Comparison of ENCODE assay signal across 1 cellular context in the genomic region with DNA sequence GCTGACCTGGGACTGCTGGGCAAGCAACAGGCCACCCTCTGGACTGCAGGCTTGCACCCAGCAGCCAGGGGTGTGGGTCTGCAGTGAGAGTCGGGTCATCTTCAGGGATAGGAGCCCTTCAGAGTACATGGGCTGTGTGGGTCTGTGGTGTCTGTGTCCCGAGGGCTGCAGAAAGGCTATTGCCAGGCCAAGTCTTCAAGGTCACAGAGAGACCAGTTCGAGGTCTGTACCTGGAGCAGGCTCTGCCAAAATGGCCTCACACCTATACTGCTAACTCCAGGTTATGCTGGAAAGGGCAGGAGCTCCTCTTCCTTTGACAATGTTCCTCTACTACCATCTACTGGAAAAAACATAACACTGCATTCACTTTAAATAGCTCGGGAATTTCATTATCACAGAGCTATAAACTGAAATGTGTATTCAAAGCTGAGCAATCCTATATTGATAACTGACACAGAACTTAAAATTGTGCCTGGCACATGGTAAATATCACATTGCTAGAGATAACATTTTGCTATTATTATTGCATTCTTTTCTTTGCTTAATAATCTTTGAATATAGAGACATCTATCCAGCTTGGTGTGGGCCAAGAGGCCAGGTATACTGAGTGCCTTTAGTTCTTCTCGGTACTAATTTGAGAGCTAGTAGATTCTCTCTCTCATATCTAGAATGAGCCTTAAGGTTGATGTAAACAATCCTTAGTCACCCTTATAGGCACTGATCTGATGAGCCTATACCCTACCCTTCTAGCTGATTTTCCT.
TF ChIP-seq lines count a peak whose summit lies in the region.

No MANE protein-coding gene starts in this region.

TF ChIP-seq in GM23338, 12 proteins besides CTCF, POLR2A, EP300 and RAD21 (continued from another document):
- TF ChIP-seq ZNF462 (CRISPR knock-in tag; IDR thresholded peaks at IDR 0.05), result no peak
